Comparison of ENCODE assay signal across 13 cellular contexts in the genomic region with DNA sequence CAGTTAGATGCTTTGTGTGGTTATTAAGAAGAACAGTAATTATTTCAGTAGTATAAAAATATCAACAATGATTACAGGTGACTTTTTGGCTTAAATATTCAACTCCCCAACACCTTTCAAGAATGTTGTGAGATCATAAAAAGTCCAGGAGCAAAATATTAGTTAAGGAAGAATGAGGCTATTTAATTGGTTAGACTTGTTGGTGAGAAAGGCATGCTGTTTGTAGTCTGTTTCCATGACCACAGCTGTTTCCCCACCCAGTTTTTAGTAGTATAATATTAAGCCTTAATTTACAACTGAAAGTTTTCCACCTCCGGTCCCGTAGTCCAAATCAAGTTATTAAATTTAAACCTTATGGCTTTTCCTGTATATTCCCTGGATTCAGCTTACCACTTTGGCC.
DNase-seq lines count a peak whose midpoint lies in the region; ATAC-seq lines count a peak whose summit lies in the region.
"Had no signal": no experiment of that assay in that cellular context is flagged by ENCODE, and none has a peak within 500 bp of the region (broad histone marks: within the 10 kb centered on the region; RNA-seq: fewer than 3 reads in every experiment).

No MANE protein-coding gene starts in this region.

- H3K4me1 Mint-ChIP-seq in stimulated activated naive CD8-positive, alpha-beta T cell treated with anti-CD3 and anti-CD28 coated beads, Interleukin-15, Interleukin-2, amounts not matched to agents 100 ng/mL and 50 ng/mL, for 24 hours (ENCODE audit: low read depth), result peaks cover 95% of the 10 kb centered on the region
- H3K4me1 Mint-ChIP-seq in activated T-helper 2 cell treated with anti-CD3 and anti-CD28 coated beads, Interferon-gamma antibody, Interleukin-2, Interleukin-4, amounts not matched to agents 10 μg/mL and 5 μg/mL and 100 μg/mL, durations not matched to agents 14 hours and 24 hours and 36 hours (ENCODE audit: low read depth), result peaks cover 83% of the 10 kb centered on the region
- peaks cover 64 to 83% (median 75%) of the 10 kb centered on the region in 3 donors for H3K4me1 Mint-ChIP-seq in naive B cell

- no peaks in the 10 kb centered on the region for H3K9me3 Mint-ChIP-seq in stimulated activated naive CD8-positive, alpha-beta T cell treated with anti-CD3 and anti-CD28 coated beads, Interleukin-15, Interleukin-2, amounts not matched to agents 100 ng/mL and 50 ng/mL, for 24 hours
- H3K9me3 Mint-ChIP-seq in activated T-helper 2 cell treated with anti-CD3 and anti-CD28 coated beads, Interferon-gamma antibody, Interleukin-2, Interleukin-4, amounts not matched to agents 10 μg/mL and 5 μg/mL and 100 μg/mL, durations not matched to agents 14 hours and 24 hours and 36 hours, result no peaks in the 10 kb centered on the region
- H3K9me3 Mint-ChIP-seq in naive B cell, result no peaks in the 10 kb centered on the region
- H3K9me3 Mint-ChIP-seq: neural crest cell had no signal

- no peaks in the 10 kb centered on the region for H3K36me3 Mint-ChIP-seq in stimulated activated naive CD8-positive, alpha-beta T cell treated with anti-CD3 and anti-CD28 coated beads, Interleukin-15, Interleukin-2, amounts not matched to agents 100 ng/mL and 50 ng/mL, for 24 hours (ENCODE audit: low read depth)
- no peaks in the 10 kb centered on the region for H3K36me3 Mint-ChIP-seq in activated T-helper 2 cell treated with anti-CD3 and anti-CD28 coated beads, Interferon-gamma antibody, Interleukin-2, Interleukin-4, amounts not matched to agents 10 μg/mL and 5 μg/mL and 100 μg/mL, durations not matched to agents 14 hours and 24 hours and 36 hours (ENCODE audit: low read depth)
- H3K36me3 Mint-ChIP-seq in naive B cell, result no peaks in the 10 kb centered on the region

- intact Hi-C loops in activated T-helper 2 cell treated with anti-CD3 and anti-CD28 coated beads, Interferon-gamma antibody, Interleukin-2, Interleukin-4, amounts not matched to agents 10 μg/mL and 5 μg/mL and 100 μg/mL, durations not matched to agents 14 hours and 24 hours and 36 hours (cut with micrococcal nuclease), result loop anchor here (1.0 kb wide), 1 partner anchor 12 kb away; no protein-coding TSS in a partner anchor

- peak overlapping the region; percentile 94 for H3K27ac Mint-ChIP-seq in stimulated activated naive CD8-positive, alpha-beta T cell treated with anti-CD3 and anti-CD28 coated beads, Interleukin-15, Interleukin-2, amounts not matched to agents 100 ng/mL and 50 ng/mL, for 24 hours
- H3K27ac Mint-ChIP-seq in activated T-helper 2 cell treated with anti-CD3 and anti-CD28 coated beads, Interferon-gamma antibody, Interleukin-2, Interleukin-4, amounts not matched to agents 10 μg/mL and 5 μg/mL and 100 μg/mL, durations not matched to agents 14 hours and 24 hours and 36 hours, result peak overlapping the region; percentile 98
- peak overlapping the region in 4 of 6 donors; percentile 33 to 82 (median 61) for H3K27ac Mint-ChIP-seq in naive B cell

- no peaks in the 10 kb centered on the region for H3K27me3 Mint-ChIP-seq in stimulated activated naive CD8-positive, alpha-beta T cell treated with anti-CD3 and anti-CD28 coated beads, Interleukin-15, Interleukin-2, amounts not matched to agents 100 ng/mL and 50 ng/mL, for 24 hours
- H3K27me3 Mint-ChIP-seq in activated T-helper 2 cell treated with anti-CD3 and anti-CD28 coated beads, Interferon-gamma antibody, Interleukin-2, Interleukin-4, amounts not matched to agents 10 μg/mL and 5 μg/mL and 100 μg/mL, durations not matched to agents 14 hours and 24 hours and 36 hours (ENCODE audit: low read depth), result no peaks in the 10 kb centered on the region
- H3K27me3 Mint-ChIP-seq in naive B cell, result no peaks in the 10 kb centered on the region

- DNase-seq in stimulated activated naive CD8-positive, alpha-beta T cell treated with anti-CD3 and anti-CD28 coated beads, Interleukin-15, Interleukin-2, amounts not matched to agents 100 U/mL and 50 U/mL, for 24 hours, result no peak
- DNase-seq in activated T-helper 2 cell treated with anti-CD3 and anti-CD28 coated beads, Interferon-gamma antibody, Interleukin-2, Interleukin-4, amounts not matched to agents 10 μg/mL and 5 μg/mL and 100 μg/mL, durations not matched to agents 14 hours and 24 hours and 36 hours (ENCODE audit: low spot score), result no peak
- no peak for DNase-seq in naive B cell
- no peak for DNase-seq in stimulated activated CD4-positive, alpha-beta T cell treated with anti-CD3 and anti-CD28 coated beads, Interleukin-2, amount 100 ng/mL, for 48 hours
- DNase-seq in germinal center (ENCODE audit: low spot score), result no peak
- DNase-seq: GOT3, left ventricle myocardium superior, NCI-H1105, WERI-Rb-1 had no signal

- no peak for ATAC-seq in stimulated activated naive CD8-positive, alpha-beta T cell treated with anti-CD3 and anti-CD28 coated beads, Interleukin-15, Interleukin-2, amounts not matched to agents 100 U/mL and 50 U/mL, for 24 hours
- no peak for ATAC-seq in naive B cell (ENCODE audit: low read depth in 2 of 2)
- no peak for ATAC-seq in GM19324 (IDR thresholded peaks at IDR 0.05; ENCODE audit: low FRiP score, unreplicated experiment)
- no peak for ATAC-seq in HG02610 (IDR thresholded peaks at IDR 0.05; ENCODE audit: unreplicated experiment)
- ATAC-seq: left ventricle myocardium superior had no signal

- peak overlapping the region; percentile 85 for H3K4me3 Mint-ChIP-seq in stimulated activated naive CD8-positive, alpha-beta T cell treated with anti-CD3 and anti-CD28 coated beads, Interleukin-15, Interleukin-2, amounts not matched to agents 100 ng/mL and 50 ng/mL, for 24 hours
- peak overlapping the region; percentile 76 for H3K4me3 Mint-ChIP-seq in activated T-helper 2 cell treated with anti-CD3 and anti-CD28 coated beads, Interferon-gamma antibody, Interleukin-2, Interleukin-4, amounts not matched to agents 10 μg/mL and 5 μg/mL and 100 μg/mL, durations not matched to agents 14 hours and 24 hours and 36 hours (ENCODE audit: low read depth)
- H3K4me3 Mint-ChIP-seq in naive B cell, result peak overlapping the region in 5 of 8 donors; percentile 17 to 86 (median 82)
- H3K4me3 Mint-ChIP-seq: neural crest cell had no signal
